ENCODE assay signal across 24 cellular contexts in genomic region chr11:85257837-85258236, GRCh38.
"Had no signal": no experiment of that assay in that cellular context is flagged by ENCODE, and none has a peak within 500 bp of the region (broad histone marks: within the 10 kb centered on the region; RNA-seq: fewer than 3 reads in every experiment).

No MANE protein-coding gene starts in this region.

- H3K4me1 ChIP-seq: body of pancreas, gastroesophageal sphincter, prostate gland, testis, uterus had no signal

- H3K4me3 ChIP-seq: body of pancreas, cardiac muscle cell, gastroesophageal sphincter, ovary, prostate gland, testis, uterus had no signal

- H3K9me3 ChIP-seq: body of pancreas, gastroesophageal sphincter, prostate gland, testis, uterus had no signal

- ATAC-seq: activated CD4-positive, CD25-positive, alpha-beta regulatory T cell treated with anti-CD3 and anti-CD28 coated beads, Interleukin-2, amount 50 U/mL, for 24 hours; activated CD8-positive, alpha-beta T cell treated with anti-CD3 and anti-CD28 coated beads, Interleukin-2, amount 10 ng/mL, durations not matched to agents 7 days and 5 days; activated naive CD8-positive, alpha-beta T cell treated with anti-CD3 and anti-CD28 coated beads, Interleukin-2, amount 50 U/mL, for 24 hours; body of pancreas; gastroesophageal sphincter; left cardiac atrium had no signal

- DNase-seq: activated CD4-positive, alpha-beta T cell treated with anti-CD3 and anti-CD28 coated beads, Interleukin-2, amount 10 ng/mL, durations not matched to agents 24 days and 14 days; activated CD8-positive, alpha-beta T cell treated with anti-CD3 and anti-CD28 coated beads, Interleukin-2, amount 10 ng/mL, durations not matched to agents 7 days and 5 days; activated gamma-delta T cell; activated naive CD4-positive, alpha-beta T cell treated with anti-CD3 and anti-CD28 coated beads, Interleukin-2, amount 50 U/mL, for 16 hours; activated naive CD8-positive, alpha-beta T cell treated with anti-CD3 and anti-CD28 coated beads, Interleukin-2, amount 50 U/mL, for 24 hours; anterior cingulate cortex; body of pancreas; cortex of kidney; head of caudate nucleus; hypothalamus; left cardiac atrium; ovary; stimulated activated CD4-positive, alpha-beta T cell treated with anti-CD3 and anti-CD28 coated beads, Interleukin-4, amount 100 ng/mL, for 1 hour; stimulated activated naive CD4-positive, alpha-beta T cell; testis; trophoblast cell; uterus had no signal

- H3K36me3 ChIP-seq: cardiac muscle cell, neutrophil, ovary, prostate gland, uterus had no signal

- H3K27me3 ChIP-seq: body of pancreas, cardiac muscle cell, gastroesophageal sphincter, neutrophil, ovary, testis, uterus had no signal

- H3K27ac ChIP-seq: body of pancreas, cardiac muscle cell, epithelial cell of prostate, gastroesophageal sphincter, neutrophil, ovary, prostate gland, testis, uterus, VCaP had no signal
